Comparison of ENCODE assay signal across 19 cellular contexts in the genomic region with DNA sequence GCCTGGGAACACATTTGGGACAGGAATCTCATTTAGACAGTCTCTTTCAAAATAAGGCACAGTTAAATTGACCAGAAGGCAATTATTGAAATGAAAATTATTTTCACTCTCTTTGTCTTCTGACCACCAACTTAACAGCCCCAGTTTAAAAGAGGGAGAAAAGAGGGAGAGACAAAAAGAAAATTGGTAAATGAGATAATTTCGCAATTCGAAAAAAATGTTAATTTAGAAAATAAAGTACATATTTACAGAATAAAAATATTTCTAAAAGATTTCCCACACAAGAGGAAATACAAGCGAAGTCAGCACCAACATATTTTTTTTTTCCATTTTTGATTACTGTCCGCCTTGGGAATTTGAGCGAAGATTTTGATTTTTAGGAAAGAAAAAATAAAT. TPM values are rescaled to one million over a fixed set of nuclear protein-coding genes. Genes with fewer than 3 reads are reported as not detected.
DNase-seq lines count a peak whose midpoint lies in the region; ATAC-seq and TF ChIP-seq lines count a peak whose summit lies in the region.
"Had no signal": no experiment of that assay in that cellular context is flagged by ENCODE, and none has a peak within 500 bp of the region (broad histone marks: within the 10 kb centered on the region; RNA-seq: fewer than 3 reads in every experiment).

No MANE protein-coding gene starts in this region.

- intact Hi-C loops in activated B cell treated with CpG ODN at 0.5 μM for 24 hours (cut with micrococcal nuclease), result loop anchor here (5.0 to 10.0 kb wide), 3 partner anchors 1738 to 1825 kb away; no protein-coding TSS in a partner anchor

- peaks cover 53% of the 10 kb centered on the region for H3K4me1 Mint-ChIP-seq in activated T-cell treated with anti-CD3 and anti-CD28 coated beads, Interleukin-2, amount 50 U/mL, for 72 hours (ENCODE audit: low read depth)
- H3K4me1 Mint-ChIP-seq in activated B cell treated with CpG ODN at 0.5 μM for 24 hours (peaks cover 41% of the 10 kb centered on the region), memory B cell (peaks cover 17% of the 10 kb centered on the region), type B pancreatic cell (ENCODE audit: unreplicated experiment) (peaks cover 32% of the 10 kb centered on the region), immature natural killer cell (peaks cover 28 to 61% of the 10 kb centered on the region in 2 donors)
- H3K4me1 Mint-ChIP-seq in stimulated activated naive CD8-positive, alpha-beta T cell treated with anti-CD3 and anti-CD28 coated beads, Interleukin-15, amount 100 ng/mL, for 72 hours, result peaks cover 78% of the 10 kb centered on the region

- H3K27me3 Mint-ChIP-seq in activated T-cell treated with anti-CD3 and anti-CD28 coated beads, Interleukin-2, amount 50 U/mL, for 72 hours (ENCODE audit: low read depth), result peaks cover 68% of the 10 kb centered on the region
- H3K27me3 Mint-ChIP-seq in activated B cell treated with CpG ODN at 0.5 μM for 24 hours, result peaks cover 46% of the 10 kb centered on the region
- H3K27me3 Mint-ChIP-seq in memory B cell, result peaks cover 13% of the 10 kb centered on the region
- H3K27me3 Mint-ChIP-seq in type B pancreatic cell, result peaks cover 81% of the 10 kb centered on the region
- H3K27me3 Mint-ChIP-seq in immature natural killer cell (ENCODE audit: low read depth in 3 of 3), result peaks cover 55 to 75% (median 68%) of the 10 kb centered on the region in 3 donors
- peaks cover 99% of the 10 kb centered on the region for H3K27me3 Mint-ChIP-seq in stimulated activated naive CD8-positive, alpha-beta T cell treated with anti-CD3 and anti-CD28 coated beads, Interleukin-15, amount 100 ng/mL, for 72 hours

- no peak for DNase-seq in activated T-cell treated with anti-CD3 and anti-CD28 coated beads, Interleukin-2, amount 50 U/mL, for 72 hours
- no peak for DNase-seq in activated T-cell treated with anti-CD3 and anti-CD28 coated beads, Interleukin-2, amount 50 U/mL, for 48 hours
- DNase-seq in activated B cell treated with CpG ODN at 0.5 μM for 24 hours, result no peak
- no peak for DNase-seq in memory B cell (ENCODE audit: low spot score in 2 of 2)
- DNase-seq in type B pancreatic cell (ENCODE audit: extremely low spot score, unreplicated experiment), result no peak
- no peak for DNase-seq in immature natural killer cell
- DNase-seq in stimulated activated CD4-positive, alpha-beta T cell treated with anti-CD3 and anti-CD28 coated beads, Interleukin-4, amount 100 ng/mL, for 1 hour, result no peak
- DNase-seq in stimulated activated naive CD8-positive, alpha-beta T cell treated with anti-CD3 and anti-CD28 coated beads, Interleukin-15, amount 100 ng/mL, for 72 hours, result no peak
- DNase-seq: activated CD4-positive, alpha-beta T cell treated with anti-CD3 and anti-CD28 coated beads for 1 hour; activated T-cell treated with anti-CD3 and anti-CD28 coated beads for 4 hours; effector CD4-positive, alpha-beta T cell; left cardiac atrium; NCI-H345; SHP77 had no signal

- H3K9me3 Mint-ChIP-seq in activated T-cell treated with anti-CD3 and anti-CD28 coated beads, Interleukin-2, amount 50 U/mL, for 72 hours, result no peaks in the 10 kb centered on the region
- no peaks in the 10 kb centered on the region for H3K9me3 Mint-ChIP-seq in activated B cell treated with CpG ODN at 0.5 μM for 24 hours
- no peaks in the 10 kb centered on the region for H3K9me3 Mint-ChIP-seq in memory B cell
- H3K9me3 Mint-ChIP-seq in type B pancreatic cell, result no peaks in the 10 kb centered on the region
- peaks cover 0 to 4% (median 0%) of the 10 kb centered on the region in 6 donors for H3K9me3 Mint-ChIP-seq in immature natural killer cell
- H3K9me3 Mint-ChIP-seq in stimulated activated naive CD8-positive, alpha-beta T cell treated with anti-CD3 and anti-CD28 coated beads, Interleukin-15, amount 100 ng/mL, for 72 hours, result no peaks in the 10 kb centered on the region
- H3K9me3 Mint-ChIP-seq: stimulated activated naive CD8-positive, alpha-beta T cell treated with anti-CD3 and anti-CD28 coated beads, Interleukin-15, Interleukin-2, amounts not matched to agents 100 ng/mL and 50 ng/mL, for 24 hours had no signal

- H3K36me3 Mint-ChIP-seq in activated T-cell treated with anti-CD3 and anti-CD28 coated beads, Interleukin-2, amount 50 U/mL, for 72 hours (ENCODE audit: insufficient read depth in 2 of 2), result peaks cover 0 to 2% of the 10 kb centered on the region in 2 donors
- H3K36me3 Mint-ChIP-seq in activated B cell treated with CpG ODN at 0.5 μM for 24 hours (ENCODE audit: low read depth) (no peaks in the 10 kb centered on the region), memory B cell (no peaks in the 10 kb centered on the region), type B pancreatic cell (peaks cover 5% of the 10 kb centered on the region), immature natural killer cell (peaks cover 0 to 3% (median 0%) of the 10 kb centered on the region in 3 donors)

- POLR2A ChIA-PET in activated B cell treated with CpG ODN at 0.5 μM for 24 hours (lab: Charles Lee), result no interaction called here

- no peak for ATAC-seq in activated T-cell treated with anti-CD3 and anti-CD28 coated beads, Interleukin-2, amount 50 U/mL, for 72 hours (replicated peaks in 1 of 2)
- no peak for ATAC-seq in activated B cell treated with CpG ODN at 0.5 μM for 24 hours (ENCODE audit: low read depth)
- ATAC-seq in memory B cell (ENCODE audit: low read depth), result no peak
- ATAC-seq in stimulated activated naive CD8-positive, alpha-beta T cell treated with anti-CD3 and anti-CD28 coated beads, Interleukin-15, amount 100 ng/mL, for 72 hours, result no peak

- TF ChIP-seq CTCF in activated B cell treated with CpG ODN at 0.5 μM for 24 hours (IDR thresholded peaks at IDR 0.05), result no peak
- no peak for TF ChIP-seq CTCF in type B pancreatic cell (conservative IDR thresholded peaks at IDR 0.05)

- peak overlapping the region; percentile 91 for H3K27ac Mint-ChIP-seq in activated T-cell treated with anti-CD3 and anti-CD28 coated beads, Interleukin-2, amount 50 U/mL, for 72 hours
- H3K27ac Mint-ChIP-seq in activated B cell treated with CpG ODN at 0.5 μM for 24 hours, result peak overlapping the region; percentile 18
- H3K27ac Mint-ChIP-seq in memory B cell, result peak overlapping the region; percentile 76
- no peak overlapping the region for H3K27ac Mint-ChIP-seq in type B pancreatic cell
- H3K27ac Mint-ChIP-seq in immature natural killer cell, result peak overlapping the region in 1 of 6 donors; percentile 7
- H3K27ac Mint-ChIP-seq in stimulated activated naive CD8-positive, alpha-beta T cell treated with anti-CD3 and anti-CD28 coated beads, Interleukin-15, amount 100 ng/mL, for 72 hours, result no peak overlapping the region

- CTCF ChIA-PET in activated B cell treated with CpG ODN at 0.5 μM for 24 hours (lab: Charles Lee), result interaction anchor here (2.6 to 4.2 kb wide), 2 partner anchors 9 to 937 kb away, joined by 28 to 109 read pairs; no protein-coding TSS in a partner anchor

- H3K4me3 Mint-ChIP-seq in activated T-cell treated with anti-CD3 and anti-CD28 coated beads, Interleukin-2, amount 50 U/mL, for 72 hours, result peak overlapping the region; percentile 22 to 76
- H3K4me3 Mint-ChIP-seq in activated B cell treated with CpG ODN at 0.5 μM for 24 hours (no peak overlapping the region), memory B cell (no peak overlapping the region), type B pancreatic cell (peak overlapping the region; percentile 70), immature natural killer cell (no peak overlapping the region)
- peak overlapping the region in 1 of 2 donors; percentile 65 for H3K4me3 Mint-ChIP-seq in stimulated activated naive CD8-positive, alpha-beta T cell treated with anti-CD3 and anti-CD28 coated beads, Interleukin-15, amount 100 ng/mL, for 72 hours
- H3K4me3 Mint-ChIP-seq: stimulated activated naive CD8-positive, alpha-beta T cell treated with anti-CD3 and anti-CD28 coated beads, Interleukin-15, Interleukin-2, amounts not matched to agents 100 ng/mL and 50 ng/mL, for 24 hours had no signal

RNA-seq across cellular contexts. Expression of gene SP9, which starts 4.8 kb away (rescaled TPM):
- total RNA-seq in activated T-cell treated with anti-CD3 and anti-CD28 coated beads, Interleukin-2, amount 50 U/mL, for 72 hours, result not detected
- not detected in 2 replicates for total RNA-seq in activated B cell treated with CpG ODN at 0.5 μM for 24 hours
- total RNA-seq in type B pancreatic cell (ENCODE audit: low replicate concordance), result 0.56 TPM in 1 of 2 replicates, not detected in the other
- polyA plus RNA-seq in immature natural killer cell, result not detected
- total RNA-seq: cardiac muscle cell; hepatocyte; left cardiac atrium; T-helper 2 cell treated with Interferon-gamma antibody and Interleukin-4, amounts not matched to agents 100 ng/mL and 5 ng/mL, for 36 hours; urinary bladder had no signal
- polyA plus RNA-seq: cardiac muscle cell, urinary bladder had no signal

RNA-seq across cellular contexts. Expression of gene SCRN3, which starts 56.0 kb away (rescaled TPM):
- 10 to 100 TPM; 17.1 to 19.9 TPM for total RNA-seq in activated T-cell treated with anti-CD3 and anti-CD28 coated beads, Interleukin-2, amount 50 U/mL, for 72 hours
- 14.3 and 19.4 TPM in 2 replicates for total RNA-seq in activated B cell treated with CpG ODN at 0.5 μM for 24 hours
- 23.2 and 25.9 TPM in 2 replicates for total RNA-seq in type B pancreatic cell (ENCODE audit: low replicate concordance)
- polyA plus RNA-seq in immature natural killer cell, result 10 to 100 TPM in 1 of 3 donors, 1 to 10 TPM in 2; 5.8 to 13.6 (median 9.1) TPM

Comparison
In these comparisons a context has a peak if more than half of its experiments do, and no peak if none do; other contexts are left out.
1. H3K27ac Mint-ChIP-seq: peak in activated T-cell treated with anti-CD3 and anti-CD28 coated beads, Interleukin-2, amount 50 U/mL, for 72 hours (single experiment), activated B cell treated with CpG ODN at 0.5 μM for 24 hours (single experiment) and memory B cell (single experiment); none in type B pancreatic cell (single experiment) and stimulated activated naive CD8-positive, alpha-beta T cell treated with anti-CD3 and anti-CD28 coated beads, Interleukin-15, amount 100 ng/mL, for 72 hours (0 of 2).
2. H3K4me3 Mint-ChIP-seq: peak in activated T-cell treated with anti-CD3 and anti-CD28 coated beads, Interleukin-2, amount 50 U/mL, for 72 hours (2 of 2) and type B pancreatic cell (single experiment); none in activated B cell treated with CpG ODN at 0.5 μM for 24 hours (single experiment), memory B cell (single experiment) and immature natural killer cell (0 of 5).